ENCODE assay signal across 7 cellular contexts in genomic region chr2:30903326-30903725, GRCh38.
"Had no signal": no experiment of that assay in that cellular context is flagged by ENCODE, and none has a peak within 500 bp of the region (broad histone marks: within the 10 kb centered on the region; RNA-seq: fewer than 3 reads in every experiment).

No MANE protein-coding gene starts in this region.

- H3K4me2 ChIP-seq: GM23338 had no signal

- H3K27ac Mint-ChIP-seq: HFFc6 had no signal

- H3K36me3 ChIP-seq: HAP-1 had no signal

- H3K9me3 ChIP-seq: HAP-1 had no signal

- H3K4me3 ChIP-seq: GM23338, HAP-1 had no signal

- H2AFZ ChIP-seq: GM23338 had no signal

- H3K4me1 Mint-ChIP-seq: GM23338 had no signal

- H3K4me3 Mint-ChIP-seq: GM23338, HFFc6 had no signal

- H3K4me1 ChIP-seq: HAP-1 had no signal

- DNase-seq: H7, HFFc6, IMR-90, KBM-7 had no signal

- ATAC-seq: GM23338, HCT116 had no signal

- H3K9me3 Mint-ChIP-seq: HFFc6 had no signal
